In the genomic region with DNA sequence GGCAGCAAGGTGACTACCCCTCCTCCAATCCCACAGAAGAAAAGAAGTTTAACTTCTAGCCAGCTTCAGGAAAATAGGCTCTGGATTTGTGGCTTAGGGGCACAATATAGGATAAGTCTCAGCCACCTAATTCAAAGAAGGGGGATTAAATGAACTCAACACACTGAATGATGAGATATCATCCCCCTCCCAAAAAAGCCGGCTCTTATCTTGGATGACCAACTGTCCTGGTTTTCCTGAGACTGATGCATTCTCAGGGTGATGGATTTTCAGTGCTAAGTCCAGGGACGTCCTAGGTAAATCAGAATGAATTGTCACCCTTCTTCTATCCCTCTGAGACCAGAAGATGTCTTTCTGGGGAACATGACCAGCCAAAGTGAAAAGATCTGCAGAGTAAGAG, we compare ENCODE assay signal across 14 cellular contexts.
"Had no signal": no experiment of that assay in that cellular context is flagged by ENCODE, and none has a peak within 500 bp of the region (broad histone marks: within the 10 kb centered on the region; RNA-seq: fewer than 3 reads in every experiment).

No MANE protein-coding gene starts in this region.

- H3K36me3 Mint-ChIP-seq: T-cell had no signal

- H3K27ac Mint-ChIP-seq: activated CD8-positive, alpha-beta T cell treated with anti-CD3 and anti-CD28 coated beads for 36 hours; activated T-cell treated with anti-CD3 and anti-CD28 coated beads, Interleukin-2, amount 50 U/mL, for 24 hours; activated T-helper 2 cell treated with anti-CD3 and anti-CD28 coated beads, Interferon-gamma antibody, Interleukin-2, Interleukin-4, amounts not matched to agents 10 μg/mL and 5 μg/mL and 100 μg/mL, durations not matched to agents 14 hours and 24 hours and 36 hours; effector memory CD8-positive, alpha-beta T cell had no signal

- H3K4me3 ChIP-seq: psoas muscle had no signal

- H3K9me3 Mint-ChIP-seq: activated CD4-positive, alpha-beta T cell treated with anti-CD3 and anti-CD28 coated beads, Interleukin-2, amount 10 ng/mL, durations not matched to agents 24 days and 14 days; activated T-helper 2 cell treated with anti-CD3 and anti-CD28 coated beads, Interferon-gamma antibody, Interleukin-2, Interleukin-4, amounts not matched to agents 10 μg/mL and 5 μg/mL and 100 μg/mL, durations not matched to agents 14 hours and 24 hours and 36 hours; effector memory CD8-positive, alpha-beta T cell; T-cell had no signal

- H3K27me3 Mint-ChIP-seq: activated CD4-positive, alpha-beta T cell treated with anti-CD3 and anti-CD28 coated beads, Interleukin-2, amount 10 ng/mL, durations not matched to agents 24 days and 14 days; activated T-cell treated with anti-CD3 and anti-CD28 coated beads, Interleukin-2, amount 50 U/mL, for 24 hours; T-cell had no signal

- ATAC-seq: activated CD8-positive, alpha-beta T cell treated with anti-CD3 and anti-CD28 coated beads for 36 hours; effector memory CD8-positive, alpha-beta T cell; left colon; psoas muscle; SK-N-SH treated with all-trans-retinoic acid at 6 μM for 48 hours; stimulated activated naive CD8-positive, alpha-beta T cell treated with anti-CD3 and anti-CD28 coated beads, Interleukin-15, Interleukin-2, amounts not matched to agents 100 U/mL and 50 U/mL, for 24 hours had no signal

- H3K27ac ChIP-seq: psoas muscle had no signal

- DNase-seq: activated CD8-positive, alpha-beta T cell treated with anti-CD3 and anti-CD28 coated beads for 36 hours; activated naive CD4-positive, alpha-beta T cell treated with Interleukin-2 at 50 U/mL for 16 hours; activated T-cell treated with anti-CD3 and anti-CD28 coated beads, Interleukin-2, amount 50 U/mL, for 24 hours; aorta; effector memory CD8-positive, alpha-beta T cell; left colon; stimulated activated naive CD8-positive, alpha-beta T cell treated with anti-CD3 and anti-CD28 coated beads, Interleukin-15, Interleukin-2, amounts not matched to agents 100 U/mL and 50 U/mL, for 24 hours; T-cell; T-helper 9 cell; trophoblast cell had no signal

- H3K9me3 ChIP-seq: psoas muscle had no signal

- H3K4me3 Mint-ChIP-seq: activated CD4-positive, alpha-beta T cell treated with anti-CD3 and anti-CD28 coated beads, Interleukin-2, amount 10 ng/mL, durations not matched to agents 24 days and 14 days; activated CD8-positive, alpha-beta T cell treated with anti-CD3 and anti-CD28 coated beads for 36 hours; activated T-cell treated with anti-CD3 and anti-CD28 coated beads, Interleukin-2, amount 50 U/mL, for 24 hours; effector memory CD8-positive, alpha-beta T cell had no signal
